8 cellular contexts compared by ENCODE assay signal in genomic region chr7:152823397-152823980, GRCh38.
A peak's percentile ranks its signal among the peaks of the same experiment; 100 is the strongest.
DNase-seq lines count a peak whose midpoint lies in the region; ATAC-seq, FAIRE-seq and TF ChIP-seq lines count a peak whose summit lies in the region.
"Not testable (repeated sequence)": the region's sequence is repeated elsewhere in the genome, so short reads cannot be mapped to it uniquely, and the experiment has no call there.

No MANE protein-coding gene starts in this region.

- not testable (repeated sequence) for H3K36me3 Mint-ChIP-seq in brain; neural crest cell (ENCODE audit: low read depth)

- TF ChIP-seq RAD21 in SK-N-SH (IDR thresholded peaks at IDR 0.05; ENCODE audit: low read length) = peak; percentile 65

- H3K27me3 Mint-ChIP-seq in brain; neural crest cell (ENCODE audit: low read depth): not testable (repeated sequence)

- not testable (repeated sequence) for H3F3A ChIP-seq in SK-N-SH (replicated peaks; ENCODE audit: insufficient read depth)

- H3K4me3 ChIP-seq in SK-N-SH (ENCODE audit: low read depth in 2 of 2, low read length in 1 of 2); heart left ventricle; aorta (ENCODE audit: low read length in 2 of 2): not testable (repeated sequence)

- not testable (repeated sequence) for H3K9me3 ChIP-seq in SK-N-SH; heart left ventricle; aorta (ENCODE audit: control insufficient read depth, low read length)

- not testable (repeated sequence) for H3K36me3 ChIP-seq in SK-N-SH (replicated peaks in 1 of 2; ENCODE audit: control insufficient read depth in 1 of 2, insufficient read depth in 2 of 2, low read length in 1 of 2); aorta (ENCODE audit: control insufficient read depth in 1 of 2, insufficient read depth in 2 of 2, low read length in 1 of 2)
- peaks cover 0 to 29% (median 6%) of the 10 kb centered on the region in 9 donors for H3K36me3 ChIP-seq in heart left ventricle

- H3K4me2 ChIP-seq in SK-N-SH = not testable (repeated sequence)

- not testable (repeated sequence) for H3K9ac ChIP-seq in SK-N-SH

- TF ChIP-seq CTCF in SK-N-SH (IDR thresholded peaks at IDR 0.05) (peak; percentile 72), brain (conservative IDR thresholded peaks at IDR 0.05) (peak; percentile 49 to 73), heart left ventricle (IDR thresholded peaks at IDR 0.05) (peak; percentile 37 to 65 (median 51)), neural crest cell (conservative IDR thresholded peaks at IDR 0.05) (peak; percentile 64)

- H3K27ac Mint-ChIP-seq in brain = peak overlapping the region in 4 of 5 experiments; percentile 60 to 93 (median 68)
- not testable (repeated sequence) for H3K27ac Mint-ChIP-seq in neural crest cell (ENCODE audit: unreplicated experiment)

- WGBS in SK-N-SH (ENCODE audit: low lambda C conversion rate) = 69% methylated on average over 11 of the region's 11 CpGs
- WGBS in heart left ventricle, 4 donors = 27 to 36% (median 34%) methylated on average over 11 of the region's 11 CpGs
- 32 to 36% methylated on average over 11 of the region's 11 CpGs for WGBS in aorta, 2 donors

- not testable (repeated sequence) for TF ChIP-seq POLR2A in heart left ventricle (IDR thresholded peaks at IDR 0.05)

- not testable (repeated sequence) for H3K9me3 Mint-ChIP-seq in brain, neural crest cell

- H2AFZ ChIP-seq in SK-N-SH (ENCODE audit: low read depth) = not testable (repeated sequence)

- POLR2A ChIA-PET in SK-N-SH (lab: Yijun Ruan, JAX) = not testable (repeated sequence)

- H3K4me1 ChIP-seq in SK-N-SH (ENCODE audit: control insufficient read depth in 1 of 2, insufficient read depth in 2 of 2, low read depth in 1 of 2, low read length in 1 of 2); heart left ventricle; aorta (ENCODE audit: control insufficient read depth in 1 of 2, insufficient read depth in 2 of 2, low read length in 2 of 2): not testable (repeated sequence)

- H3K27me3 ChIP-seq in SK-N-SH (ENCODE audit: insufficient read depth); heart left ventricle; aorta (ENCODE audit: control insufficient read depth in 1 of 2, insufficient read depth in 2 of 2, low read length in 1 of 2): not testable (repeated sequence)

- H3K79me2 ChIP-seq in SK-N-SH (ENCODE audit: insufficient read depth) = not testable (repeated sequence)

- H3K27ac ChIP-seq in SK-N-SH (ENCODE audit: low read depth in 2 of 2, low read length in 1 of 2); heart left ventricle; aorta (ENCODE audit: low read depth in 1 of 2, low read length in 2 of 2): not testable (repeated sequence)

- CTCF ChIA-PET in SK-N-SH (lab: Yijun Ruan, JAX) = interaction anchor here (0.9 to 1.1 kb wide), 3 partner anchors 640 to 1041 kb away, joined by 3 read pairs; no protein-coding TSS in a partner anchor

- DNase-seq in NCI-H146 (lab: John Stamatoyannopoulos, UW) (peak; percentile 16), neural crest cell (ENCODE audit: low read depth, low spot score) (peak; percentile 10)
- DNase-seq in SK-N-SH, heart left ventricle, aorta: not testable (repeated sequence)

- H3K4me3 Mint-ChIP-seq in brain, neural crest cell: not testable (repeated sequence)

- peak; percentile 47 for FAIRE-seq in G401.6 (lab: Jason Lieb, UNC)

- ATAC-seq in HG02642 (IDR thresholded peaks at IDR 0.05; ENCODE audit: poor library complexity, unreplicated experiment) (peak; percentile 59), heart left ventricle (peak; percentile 76 to 90 (median 85)), aorta (ENCODE audit: low FRiP score) (peak; percentile 77)

- not testable (repeated sequence) for H4K20me1 ChIP-seq in SK-N-SH (ENCODE audit: insufficient read depth)

- not testable (repeated sequence) for H3K9me2 ChIP-seq in SK-N-SH

- intact Hi-C loops in heart left ventricle (cut with DNase I); aorta (cut with DNase I): not testable (repeated sequence)

- not testable (repeated sequence) for H3K4me1 Mint-ChIP-seq in brain, neural crest cell

- TF ChIP-seq EP300 in SK-N-SH (IDR thresholded peaks at IDR 0.05; ENCODE audit: borderline replicate concordance in 1 of 2, low read depth in 1 of 2, low read length in 1 of 2) = not testable (repeated sequence)

TF ChIP-seq in SK-N-SH, 30 proteins besides CTCF, POLR2A, EP300 and RAD21:
- peak; percentile 38 for TF ChIP-seq SMC3 (IDR thresholded peaks at IDR 0.05; ENCODE audit: low read depth, low read length)
